In genomic region chr5:133114166-133114932, GRCh38 we compare ENCODE assay signal across 15 cellular contexts.
"Had no signal": no experiment of that assay in that cellular context is flagged by ENCODE, and none has a peak within 500 bp of the region (broad histone marks: within the 10 kb centered on the region; RNA-seq: fewer than 3 reads in every experiment).

No MANE protein-coding gene starts in this region.

- H3K9me3 Mint-ChIP-seq: activated CD4-positive, alpha-beta memory T cell treated with anti-CD3 and anti-CD28 coated beads for 36 hours; activated T-helper 2 cell treated with anti-CD3 and anti-CD28 coated beads, Interferon-gamma antibody, Interleukin-2, Interleukin-4, amounts not matched to agents 10 μg/mL and 5 μg/mL and 100 μg/mL, durations not matched to agents 14 hours and 24 hours and 36 hours; natural killer cell treated with Interleukin-12 subunit alpha and Interleukin-12 subunit beta and Interleukin-15 and Interleukin-18, amount 100 ng/mL, for 72 hours; stimulated activated naive CD8-positive, alpha-beta T cell treated with anti-CD3 and anti-CD28 coated beads, Interleukin-15, amount 100 ng/mL, for 72 hours; T-helper 2 cell treated with Interferon-gamma antibody and Interleukin-4, amounts not matched to agents 5 μg/mL and 100 μg/mL, for 36 hours had no signal

- H3K36me3 ChIP-seq: esophagus squamous epithelium, heart left ventricle had no signal

- H3K27ac ChIP-seq: esophagus squamous epithelium, heart left ventricle, testis had no signal

- H3K27ac Mint-ChIP-seq: activated CD4-positive, alpha-beta memory T cell treated with anti-CD3 and anti-CD28 coated beads for 36 hours; activated naive CD8-positive, alpha-beta T cell; activated T-helper 2 cell treated with anti-CD3 and anti-CD28 coated beads, Interferon-gamma antibody, Interleukin-2, Interleukin-4, amounts not matched to agents 10 μg/mL and 5 μg/mL and 100 μg/mL, durations not matched to agents 14 hours and 24 hours and 36 hours; natural killer cell treated with Interleukin-12 subunit alpha and Interleukin-12 subunit beta and Interleukin-15 and Interleukin-18, amount 100 ng/mL, for 72 hours; T-helper 2 cell treated with Interferon-gamma antibody and Interleukin-4, amounts not matched to agents 5 μg/mL and 100 μg/mL, for 36 hours had no signal

- H3K4me3 Mint-ChIP-seq: activated CD4-positive, alpha-beta memory T cell treated with anti-CD3 and anti-CD28 coated beads for 36 hours; activated naive CD8-positive, alpha-beta T cell; natural killer cell treated with Interleukin-12 subunit alpha and Interleukin-12 subunit beta and Interleukin-15 and Interleukin-18, amount 100 ng/mL, for 72 hours; stimulated activated naive CD8-positive, alpha-beta T cell treated with anti-CD3 and anti-CD28 coated beads, Interleukin-15, amount 100 ng/mL, for 72 hours; T-helper 2 cell treated with Interferon-gamma antibody and Interleukin-4, amounts not matched to agents 5 μg/mL and 100 μg/mL, for 36 hours had no signal

- DNase-seq: activated CD4-positive, CD25-positive, alpha-beta regulatory T cell treated with anti-CD3 and anti-CD28 coated beads, Interleukin-2, amount 50 U/mL, for 72 hours; esophagus squamous epithelium; foreskin fibroblast; heart left ventricle; mucosa of descending colon; occipital lobe; stimulated activated CD4-positive, alpha-beta T cell treated with anti-CD3 and anti-CD28 coated beads, Interleukin-4, amount 100 ng/mL, for 1 hour; stimulated activated naive CD8-positive, alpha-beta T cell treated with anti-CD3 and anti-CD28 coated beads, Interleukin-15, amount 100 ng/mL, for 72 hours had no signal

- ATAC-seq: heart left ventricle; left lobe of liver; mucosa of descending colon; stimulated activated naive CD8-positive, alpha-beta T cell treated with anti-CD3 and anti-CD28 coated beads, Interleukin-15, amount 100 ng/mL, for 72 hours had no signal

- H3K36me3 Mint-ChIP-seq: activated CD4-positive, alpha-beta memory T cell treated with anti-CD3 and anti-CD28 coated beads for 36 hours; activated naive CD8-positive, alpha-beta T cell; natural killer cell treated with Interleukin-12 subunit alpha and Interleukin-12 subunit beta and Interleukin-15 and Interleukin-18, amount 100 ng/mL, for 72 hours had no signal

- H3K9me3 ChIP-seq: esophagus squamous epithelium, heart left ventricle, mucosa of descending colon, testis had no signal

- H3K4me3 ChIP-seq: esophagus squamous epithelium, heart left ventricle, mucosa of descending colon, testis had no signal

- H3K27me3 Mint-ChIP-seq: activated CD4-positive, alpha-beta memory T cell treated with anti-CD3 and anti-CD28 coated beads for 36 hours; activated naive CD8-positive, alpha-beta T cell; natural killer cell treated with Interleukin-12 subunit alpha and Interleukin-12 subunit beta and Interleukin-15 and Interleukin-18, amount 100 ng/mL, for 72 hours; stimulated activated naive CD8-positive, alpha-beta T cell treated with anti-CD3 and anti-CD28 coated beads, Interleukin-15, amount 100 ng/mL, for 72 hours had no signal

- H3K4me1 ChIP-seq: testis had no signal

- H3K27me3 ChIP-seq: esophagus squamous epithelium, heart left ventricle, testis had no signal
